4 cellular contexts compared by ENCODE assay signal in the genomic region with DNA sequence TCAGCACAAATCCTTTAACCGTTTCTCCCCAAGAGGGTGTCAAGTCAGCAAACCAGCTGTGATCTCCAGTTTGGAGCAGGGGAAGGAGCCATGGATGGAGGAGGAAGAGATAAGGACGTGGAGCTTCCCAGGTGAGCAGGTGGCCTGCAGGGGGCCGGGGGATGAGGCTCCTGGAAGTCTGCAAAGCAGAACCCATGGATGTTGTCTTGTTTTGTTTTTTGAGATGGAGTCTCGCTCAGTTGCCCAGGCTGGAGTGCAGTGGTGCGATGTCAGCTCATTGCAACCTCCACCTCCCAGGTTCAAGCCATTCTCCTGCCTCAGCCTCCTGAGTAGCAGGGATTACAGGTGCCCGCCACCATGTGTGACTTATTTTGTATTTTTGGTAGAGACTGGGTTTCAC. TPM values are rescaled to one million over a fixed set of nuclear protein-coding genes. Genes with fewer than 3 reads are reported as not detected.
"Had no signal": no experiment of that assay in that cellular context is flagged by ENCODE, and none has a peak within 500 bp of the region (broad histone marks: within the 10 kb centered on the region; RNA-seq: fewer than 3 reads in every experiment).

No MANE protein-coding gene starts in this region.

RNA-seq across cellular contexts. Expression of gene OCM, which starts 39.9 kb away (rescaled TPM):
- total RNA-seq: LHCN-M2, M059J, MCF 10A, NCI-H460 had no signal
